In the genomic region with DNA sequence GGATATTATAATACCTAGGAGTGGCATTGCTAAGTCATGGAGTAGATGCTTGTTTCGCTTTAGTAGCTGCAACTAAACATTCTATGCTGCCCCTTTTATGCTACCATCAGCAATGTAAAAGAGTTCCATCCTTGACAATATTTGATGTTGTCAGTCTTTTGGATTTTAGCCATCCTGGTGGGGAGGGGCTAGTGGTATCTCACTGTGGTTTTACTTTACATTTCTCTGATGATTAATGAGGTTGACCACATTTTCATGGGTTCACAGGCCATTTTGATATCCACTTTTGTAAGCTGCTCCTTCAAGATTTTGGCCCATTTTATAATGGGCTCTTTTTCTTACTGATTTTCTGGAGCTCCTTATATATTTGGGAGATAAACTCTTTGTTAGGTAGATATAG, we compare ENCODE assay signal across 12 cellular contexts. TPM values are rescaled to one million over a fixed set of nuclear protein-coding genes. Genes with fewer than 3 reads are reported as not detected.
DNase-seq lines count a peak whose midpoint lies in the region; ATAC-seq lines count a peak whose summit lies in the region.
"Had no signal": no experiment of that assay in that cellular context is flagged by ENCODE, and none has a peak within 500 bp of the region (broad histone marks: within the 10 kb centered on the region; RNA-seq: fewer than 3 reads in every experiment).

No MANE protein-coding gene starts in this region.

- peak overlapping the region; percentile 70 to 77 for H3K4me3 Mint-ChIP-seq in effector memory CD8-positive, alpha-beta T cell

- peak; percentile 28 for DNase-seq in Daoy (ENCODE audit: low read depth)
- peak; percentile 69 for DNase-seq in OCI-M1 (lab: John Stamatoyannopoulos, UW)
- no peak for DNase-seq in effector memory CD8-positive, alpha-beta T cell
- no peak for DNase-seq in DMS 273 treated with DMSO at 0.1 percent for 48 hours (lab: John Stamatoyannopoulos, UW)
- DNase-seq in NCI-H82 (lab: John Stamatoyannopoulos, UW), result no peak
- no peak for DNase-seq in posterior vena cava (ENCODE audit: low spot score)
- DNase-seq: gastrocnemius medialis, NCI-H1105 treated with DMSO at 0.1 percent for 48 hours, WERI-Rb-1 had no signal

- H3K9me3 Mint-ChIP-seq in effector memory CD8-positive, alpha-beta T cell, result no peaks in the 10 kb centered on the region

- H3K27ac ChIP-seq in BLaER1, result no peak overlapping the region
- H3K27ac ChIP-seq: cardiac muscle cell, gastrocnemius medialis, WERI-Rb-1 had no signal

- H3K4me1 ChIP-seq in BLaER1, result peaks cover 38% of the 10 kb centered on the region
- H3K4me1 ChIP-seq: gastrocnemius medialis had no signal

- no peaks in the 10 kb centered on the region; the same call in 1 of the 2 replicates for H3K9me3 ChIP-seq in BLaER1
- H3K9me3 ChIP-seq: gastrocnemius medialis had no signal

- H3K27me3 ChIP-seq in BLaER1, result no peaks in the 10 kb centered on the region
- H3K27me3 ChIP-seq: cardiac muscle cell had no signal

- peaks cover 12 to 18% of the 10 kb centered on the region in 2 donors for H3K4me1 Mint-ChIP-seq in effector memory CD8-positive, alpha-beta T cell (ENCODE audit: low read depth in 2 of 2)

- H3K4me2 ChIP-seq in BLaER1, result peak overlapping the region; percentile 65

- no peak overlapping the region for H3K27ac Mint-ChIP-seq in effector memory CD8-positive, alpha-beta T cell
- H3K27ac Mint-ChIP-seq: progenitor cell of endocrine pancreas had no signal

- H3K36me3 ChIP-seq in BLaER1, result no peaks in the 10 kb centered on the region
- H3K36me3 ChIP-seq: cardiac muscle cell, gastrocnemius medialis, WERI-Rb-1 had no signal

- H3K9ac ChIP-seq in BLaER1, result no peak overlapping the region

- no peaks in the 10 kb centered on the region for H3K36me3 Mint-ChIP-seq in effector memory CD8-positive, alpha-beta T cell (ENCODE audit: insufficient read depth)

- no peaks in the 10 kb centered on the region for H4K20me1 ChIP-seq in BLaER1

- no peak for ATAC-seq in effector memory CD8-positive, alpha-beta T cell (replicated peaks)
- ATAC-seq: gastrocnemius medialis had no signal

- intact Hi-C loops in posterior vena cava (cut with DNase I), result loop anchor here in 1 of 2 donors (5.0 kb wide), 1 partner anchor 1241 kb away; no protein-coding TSS in a partner anchor

- H3K4me3 ChIP-seq in BLaER1, result no peak overlapping the region
- H3K4me3 ChIP-seq: cardiac muscle cell, gastrocnemius medialis had no signal

- peaks cover 60 to 87% of the 10 kb centered on the region in 2 donors for H3K27me3 Mint-ChIP-seq in effector memory CD8-positive, alpha-beta T cell

RNA-seq across cellular contexts. Expression of a gene that starts 16.4 kb away (rescaled TPM):
- total RNA-seq in Daoy (2014; rRNA removed; shearing (Covaris generic)), result not detected in 2 replicates
- total RNA-seq in posterior vena cava, result 1 to 10 TPM; 2.5 to 5.6 TPM
- total RNA-seq: cardiac muscle cell, progenitor cell of endocrine pancreas had no signal

RNA-seq across cellular contexts. Expression of a gene that starts 41.2 kb away (rescaled TPM):
- total RNA-seq in Daoy (2014; rRNA removed; shearing (Covaris generic)), result 4.5 and 5.1 TPM in 2 replicates
- under 1 TPM; 0.14 to 0.56 TPM for total RNA-seq in posterior vena cava

Comparison
In these comparisons a context has a peak if more than half of its experiments do, and no peak if none do; other contexts are left out.
1. DNase-seq: peak in Daoy (single experiment) and OCI-M1 (single experiment); none in effector memory CD8-positive, alpha-beta T cell (0 of 3), DMS 273 treated with DMSO at 0.1 percent for 48 hours (single experiment), NCI-H82 (single experiment) and posterior vena cava (single experiment).